Comparison of ENCODE assay signal across 16 cellular contexts in genomic region chr3:195882002-195882441, GRCh38. TPM values are rescaled to one million over a fixed set of nuclear protein-coding genes. Genes with fewer than 3 reads are reported as not detected.
DNase-seq lines count a peak whose midpoint lies in the region; ATAC-seq and TF ChIP-seq lines count a peak whose summit lies in the region.
"Had no signal": no experiment of that assay in that cellular context is flagged by ENCODE, and none has a peak within 500 bp of the region (broad histone marks: within the 10 kb centered on the region; RNA-seq: fewer than 3 reads in every experiment).

No MANE protein-coding gene starts in this region.

- peaks cover 8% of the 10 kb centered on the region for H3K79me1 ChIP-seq in trophoblast cell (ENCODE audit: low read length)

- DNase-seq in T-helper 17 cell (no peak), chondrocyte (ENCODE audit: low spot score) (peak; percentile 75), trophoblast cell (no peak), PC-3 (no peak), NCI-H2107 (lab: John Stamatoyannopoulos, UW) (no peak)
- DNase-seq in T-helper 2 cell treated with Interferon-gamma antibody and Interleukin-4, amounts not matched to agents 5 μg/mL and 100 μg/mL, for 36 hours (ENCODE audit: low spot score) = no peak
- DNase-seq: C1 segment of cervical spinal cord; Calu3; CD4-positive, alpha-beta memory T cell; COR-L47; DMS53; DMS79 treated with DMSO at 0.1 percent for 48 hours; GF-D8; GM23248; H7 had no signal

- H3K36me3 Mint-ChIP-seq in T-helper 17 cell (ENCODE audit: low read depth) (no peaks in the 10 kb centered on the region), chondrocyte (ENCODE audit: low read depth) (peaks cover 7% of the 10 kb centered on the region)
- peaks cover 26% of the 10 kb centered on the region for H3K36me3 Mint-ChIP-seq in T-helper 2 cell treated with Interferon-gamma antibody and Interleukin-4, amounts not matched to agents 5 μg/mL and 100 μg/mL, for 36 hours (ENCODE audit: low read depth)

- no peaks in the 10 kb centered on the region for H3F3A ChIP-seq in PC-3 (ENCODE audit: low read length, unreplicated experiment)

- no peak overlapping the region for H3K4me3 ChIP-seq in trophoblast cell (ENCODE audit: low read depth, low read length)
- no peak overlapping the region for H3K4me3 ChIP-seq in PC-3 (ENCODE audit: low read length)
- H3K4me3 ChIP-seq: GM23248 had no signal

- H3K4ac ChIP-seq in trophoblast cell (ENCODE audit: low read depth, low read length) = no peak overlapping the region

- no peak overlapping the region for H2BK12ac ChIP-seq in trophoblast cell (ENCODE audit: low read length)

- H3K79me2 ChIP-seq in trophoblast cell (ENCODE audit: control insufficient read depth, insufficient read depth, low read length, poor library complexity) (no peaks in the 10 kb centered on the region), PC-3 (ENCODE audit: low read length) (no peaks in the 10 kb centered on the region)

- TF ChIP-seq CTCF in chondrocyte (IDR thresholded peaks at IDR 0.05) (no peak), PC-3 (conservative IDR thresholded peaks at IDR 0.05; ENCODE audit: low read depth, low read length) (no peak)

- WGBS in trophoblast cell (ENCODE audit: extremely low coverage, insufficient coverage, insufficient read length) = no CpG with 5 or more reads among the region's 19 CpGs

- intact Hi-C loops in PC-3 (cut with micrococcal nuclease) = no loop called here

- H3K9me3 ChIP-seq in T-helper 17 cell (ENCODE audit: control insufficient read depth, low read length, poor library complexity, severe bottlenecking) (no peaks in the 10 kb centered on the region), trophoblast cell (ENCODE audit: insufficient read depth, low read depth, low read length) (peaks cover 1% of the 10 kb centered on the region), PC-3 (ENCODE audit: low read length) (no peaks in the 10 kb centered on the region)

- CTCF ChIA-PET in PC-3 (lab: Charles Lee) = no interaction called here

- H4K91ac ChIP-seq in trophoblast cell (ENCODE audit: low read depth, low read length) = no peak overlapping the region

- H3K36me3 ChIP-seq in trophoblast cell (ENCODE audit: control insufficient read depth in 1 of 2, insufficient read depth in 2 of 2, low read length in 2 of 2) (peaks cover 55 to 61% of the 10 kb centered on the region in 2 experiments), PC-3 (ENCODE audit: low read depth, low read length) (peaks cover 7% of the 10 kb centered on the region; the same call in 1 of the 2 replicates)

- H3K18ac ChIP-seq in trophoblast cell (ENCODE audit: low read length) = peak overlapping the region; percentile 8

- H2BK120ac ChIP-seq in trophoblast cell (ENCODE audit: insufficient read depth, low read length, poor library complexity) = no peak overlapping the region

- H2BK5ac ChIP-seq in trophoblast cell (ENCODE audit: low read depth, low read length, poor library complexity) = no peak overlapping the region

- peak overlapping the region; percentile 51 for H3K27ac Mint-ChIP-seq in T-helper 17 cell
- H3K27ac Mint-ChIP-seq in chondrocyte (ENCODE audit: unreplicated experiment) = no peak overlapping the region
- no peak overlapping the region for H3K27ac Mint-ChIP-seq in T-helper 2 cell treated with Interferon-gamma antibody and Interleukin-4, amounts not matched to agents 5 μg/mL and 100 μg/mL, for 36 hours

- no peak overlapping the region for H3K4me2 ChIP-seq in trophoblast cell (ENCODE audit: low read length)
- no peak overlapping the region for H3K4me2 ChIP-seq in PC-3 (ENCODE audit: low read length)

- H3K27me3 Mint-ChIP-seq in T-helper 17 cell (no peaks in the 10 kb centered on the region), chondrocyte (ENCODE audit: low read depth) (no peaks in the 10 kb centered on the region)
- no peaks in the 10 kb centered on the region for H3K27me3 Mint-ChIP-seq in T-helper 2 cell treated with Interferon-gamma antibody and Interleukin-4, amounts not matched to agents 5 μg/mL and 100 μg/mL, for 36 hours (ENCODE audit: low read depth)
- H3K27me3 Mint-ChIP-seq: CD4-positive, alpha-beta memory T cell had no signal

- no peak overlapping the region for H2AK5ac ChIP-seq in trophoblast cell (ENCODE audit: low read length)

- H3K27me3 ChIP-seq in trophoblast cell (ENCODE audit: insufficient read depth, low read length) (no peaks in the 10 kb centered on the region), PC-3 (ENCODE audit: low read length) (no peaks in the 10 kb centered on the region)

- POLR2A ChIA-PET in PC-3 (lab: Charles Lee; ENCODE audit: unreplicated experiment) = no interaction called here

- no peak overlapping the region for H3K14ac ChIP-seq in trophoblast cell (ENCODE audit: low read length)

- no peak overlapping the region for H3K23ac ChIP-seq in trophoblast cell (ENCODE audit: low read length)

- no peak for ATAC-seq in T-helper 17 cell
- no peak for ATAC-seq in PC-3
- ATAC-seq: HCT116 had no signal

- no peaks in the 10 kb centered on the region for H3K9me3 Mint-ChIP-seq in chondrocyte (ENCODE audit: low read depth)
- H3K9me3 Mint-ChIP-seq in T-helper 2 cell treated with Interferon-gamma antibody and Interleukin-4, amounts not matched to agents 5 μg/mL and 100 μg/mL, for 36 hours = no peaks in the 10 kb centered on the region
- H3K9me3 Mint-ChIP-seq: CD4-positive, alpha-beta memory T cell had no signal

- no peak overlapping the region for H4K8ac ChIP-seq in trophoblast cell (ENCODE audit: low read depth, low read length)

- no TSS peak for BruUV-seq in PC-3 (replicated peaks; lab: Mats Ljungman, UMichigan)

- H3K4me3 Mint-ChIP-seq in T-helper 17 cell (no peak overlapping the region), chondrocyte (ENCODE audit: unreplicated experiment) (no peak overlapping the region)
- H3K4me3 Mint-ChIP-seq in T-helper 2 cell treated with Interferon-gamma antibody and Interleukin-4, amounts not matched to agents 5 μg/mL and 100 μg/mL, for 36 hours = no peak overlapping the region
- H3K4me3 Mint-ChIP-seq: CD4-positive, alpha-beta memory T cell had no signal

- H4K12ac ChIP-seq in trophoblast cell (ENCODE audit: low read depth, low read length) = no peak overlapping the region

- H3K4me1 Mint-ChIP-seq in T-helper 17 cell (peaks cover 10% of the 10 kb centered on the region), chondrocyte (ENCODE audit: low read depth) (peaks cover 21% of the 10 kb centered on the region)
- H3K4me1 Mint-ChIP-seq in T-helper 2 cell treated with Interferon-gamma antibody and Interleukin-4, amounts not matched to agents 5 μg/mL and 100 μg/mL, for 36 hours (ENCODE audit: low read depth) = peaks cover 3% of the 10 kb centered on the region

- H3K9me2 ChIP-seq in PC-3 (replicated peaks; ENCODE audit: low read length) = no peaks in the 10 kb centered on the region

- H3K4me1 ChIP-seq in trophoblast cell (ENCODE audit: control insufficient read depth in 1 of 2, insufficient read depth in 2 of 2, low read length in 2 of 2) = peaks cover 29% of the 10 kb centered on the region in 2 experiments
- H3K4me1 ChIP-seq in PC-3 (ENCODE audit: insufficient read depth, low read length) = peaks cover 20% of the 10 kb centered on the region

- no peak overlapping the region for H3K9ac ChIP-seq in trophoblast cell (ENCODE audit: low read length)
- no peak overlapping the region for H3K9ac ChIP-seq in PC-3 (ENCODE audit: low read length)
- H3K9ac ChIP-seq: GM23248 had no signal

- no peak overlapping the region for H2AFZ ChIP-seq in trophoblast cell (ENCODE audit: insufficient read depth, low read length, poor library complexity)
- no peak overlapping the region for H2AFZ ChIP-seq in PC-3 (ENCODE audit: low read length)
- H2AFZ ChIP-seq: GM23248 had no signal

- H3K27ac ChIP-seq in trophoblast cell (ENCODE audit: low read depth, low read length) (no peak overlapping the region), PC-3 (ENCODE audit: low read length) (no peak overlapping the region)
- H3K27ac ChIP-seq: GM23248 had no signal

- H4K20me1 ChIP-seq in PC-3 (ENCODE audit: low read length) = no peaks in the 10 kb centered on the region

RNA-seq across cellular contexts. Expression of gene TNK2, which starts 26.3 kb away (rescaled TPM):
- total RNA-seq in T-helper 17 cell (100 to 1,000 TPM; 123 to 125 TPM), chondrocyte (35.5 to 39.8 TPM (median 38.6 TPM) in 3 replicates), PC-3 (2014; rRNA removed) (43.7 and 49.3 TPM in 2 replicates)
- polyA plus RNA-seq in trophoblast cell (2013) = 22.5 TPM in 2 replicates
